1 cellular context compared by ENCODE assay signal in the genomic region with DNA sequence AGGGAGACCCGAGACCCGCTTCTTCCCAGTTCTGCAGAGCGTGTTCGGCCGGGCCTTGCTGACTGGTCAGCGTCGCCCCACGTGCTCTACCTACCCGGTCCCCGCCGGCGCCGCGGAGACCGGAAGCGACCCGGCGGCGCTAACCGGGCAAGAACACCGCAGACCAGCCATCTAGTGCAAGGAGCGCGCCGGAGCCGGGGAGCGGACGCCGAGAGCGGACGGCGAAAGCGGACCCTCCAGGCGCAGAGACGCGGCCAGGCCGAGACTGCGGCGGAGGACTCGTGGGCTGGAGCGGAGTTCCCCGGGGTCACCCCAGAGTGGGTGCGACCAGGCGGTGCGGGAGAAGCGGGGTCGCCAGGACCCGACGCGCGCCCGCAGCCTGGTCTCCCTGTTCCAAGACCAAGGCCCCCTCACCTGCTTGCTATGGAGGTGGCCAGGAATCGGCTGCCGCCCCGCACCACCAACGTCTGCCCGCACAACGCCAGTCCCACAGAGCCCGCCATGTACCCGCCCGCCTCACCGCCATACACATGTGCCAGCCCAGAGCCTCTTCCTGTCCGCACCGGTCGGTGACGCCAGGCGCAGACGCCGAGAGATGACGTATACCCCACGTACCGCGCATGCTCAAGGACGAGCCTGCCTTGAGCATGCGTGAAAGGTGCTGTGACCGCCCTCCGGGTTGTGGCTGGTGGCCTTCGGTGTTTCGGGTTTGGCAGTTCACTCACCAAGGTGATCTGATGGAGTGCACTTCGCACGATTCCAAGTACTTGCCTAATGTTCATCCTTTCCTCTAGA.
TF ChIP-seq lines count a peak whose summit lies in the region.

A gene with protein sequence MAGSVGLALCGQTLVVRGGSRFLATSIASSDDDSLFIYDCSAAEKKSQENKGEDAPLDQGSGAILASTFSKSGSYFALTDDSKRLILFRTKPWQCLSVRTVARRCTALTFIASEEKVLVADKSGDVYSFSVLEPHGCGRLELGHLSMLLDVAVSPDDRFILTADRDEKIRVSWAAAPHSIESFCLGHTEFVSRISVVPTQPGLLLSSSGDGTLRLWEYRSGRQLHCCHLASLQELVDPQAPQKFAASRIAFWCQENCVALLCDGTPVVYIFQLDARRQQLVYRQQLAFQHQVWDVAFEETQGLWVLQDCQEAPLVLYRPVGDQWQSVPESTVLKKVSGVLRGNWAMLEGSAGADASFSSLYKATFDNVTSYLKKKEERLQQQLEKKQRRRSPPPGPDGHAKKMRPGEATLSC (minus strand): TSS at position 547 of the 795 bp plus-strand sequence. CDS start 44 bp downstream, at position 503.

TF ChIP-seq in HepG2, 621 proteins besides CTCF, POLR2A, EP300 and RAD21 (continued from another document and continues in another):
- TF ChIP-seq, protein P1, sequence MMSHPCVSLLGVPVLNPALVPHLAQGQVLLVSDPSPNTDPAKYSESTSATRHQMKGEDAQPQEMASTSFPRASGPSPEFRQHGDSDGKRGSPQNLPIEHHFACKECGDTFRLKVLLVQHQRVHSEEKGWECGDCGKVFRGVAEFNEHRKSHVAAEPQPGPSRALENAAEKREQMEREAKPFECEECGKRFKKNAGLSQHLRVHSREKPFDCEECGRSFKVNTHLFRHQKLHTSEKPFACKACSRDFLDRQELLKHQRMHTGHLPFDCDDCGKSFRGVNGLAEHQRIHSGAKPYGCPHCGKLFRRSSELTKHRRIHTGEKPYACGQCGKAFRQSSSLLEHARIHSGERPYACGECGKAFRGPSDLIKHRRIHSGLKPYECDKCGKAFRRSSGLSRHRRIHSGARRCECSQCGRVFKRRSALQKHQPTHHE (CRISPR knock-in tag; IDR thresholded peaks at IDR 0.05; ENCODE audit: borderline replicate concordance): no peak
- peak; percentile 70 for TF ChIP-seq ZNF547 (CRISPR knock-in tag; IDR thresholded peaks at IDR 0.05)
- 0 out of 2 replicates have a peak, but pooled peaks have one; percentile 26 for TF ChIP-seq SSRP1 (CRISPR knock-in tag; IDR thresholded peaks at IDR 0.05)
- no peak for TF ChIP-seq NR3C1 (CRISPR knock-in tag; IDR thresholded peaks at IDR 0.05)
- TF ChIP-seq IRF2 (CRISPR knock-in tag; IDR thresholded peaks at IDR 0.05): peak; percentile 74
- TF ChIP-seq GATAD1 (CRISPR knock-in tag; IDR thresholded peaks at IDR 0.05): peak; percentile 99
- TF ChIP-seq, protein P2, sequence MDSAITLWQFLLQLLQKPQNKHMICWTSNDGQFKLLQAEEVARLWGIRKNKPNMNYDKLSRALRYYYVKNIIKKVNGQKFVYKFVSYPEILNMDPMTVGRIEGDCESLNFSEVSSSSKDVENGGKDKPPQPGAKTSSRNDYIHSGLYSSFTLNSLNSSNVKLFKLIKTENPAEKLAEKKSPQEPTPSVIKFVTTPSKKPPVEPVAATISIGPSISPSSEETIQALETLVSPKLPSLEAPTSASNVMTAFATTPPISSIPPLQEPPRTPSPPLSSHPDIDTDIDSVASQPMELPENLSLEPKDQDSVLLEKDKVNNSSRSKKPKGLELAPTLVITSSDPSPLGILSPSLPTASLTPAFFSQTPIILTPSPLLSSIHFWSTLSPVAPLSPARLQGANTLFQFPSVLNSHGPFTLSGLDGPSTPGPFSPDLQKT (CRISPR knock-in tag; IDR thresholded peaks at IDR 0.05; ENCODE audit: borderline replicate concordance): no peak
- TF ChIP-seq GABPA (IDR thresholded peaks at IDR 0.05; ENCODE audit: low read depth, low read length): peak; percentile 60
- peak; percentile 85 for TF ChIP-seq GABPA (CRISPR knock-in tag; IDR thresholded peaks at IDR 0.05; ENCODE audit: low read depth)
- peak; percentile 56; the same call in 1 of the 2 replicates for TF ChIP-seq RAD51 (IDR thresholded peaks at IDR 0.05; ENCODE audit: borderline replicate concordance)
- TF ChIP-seq, protein P3, sequence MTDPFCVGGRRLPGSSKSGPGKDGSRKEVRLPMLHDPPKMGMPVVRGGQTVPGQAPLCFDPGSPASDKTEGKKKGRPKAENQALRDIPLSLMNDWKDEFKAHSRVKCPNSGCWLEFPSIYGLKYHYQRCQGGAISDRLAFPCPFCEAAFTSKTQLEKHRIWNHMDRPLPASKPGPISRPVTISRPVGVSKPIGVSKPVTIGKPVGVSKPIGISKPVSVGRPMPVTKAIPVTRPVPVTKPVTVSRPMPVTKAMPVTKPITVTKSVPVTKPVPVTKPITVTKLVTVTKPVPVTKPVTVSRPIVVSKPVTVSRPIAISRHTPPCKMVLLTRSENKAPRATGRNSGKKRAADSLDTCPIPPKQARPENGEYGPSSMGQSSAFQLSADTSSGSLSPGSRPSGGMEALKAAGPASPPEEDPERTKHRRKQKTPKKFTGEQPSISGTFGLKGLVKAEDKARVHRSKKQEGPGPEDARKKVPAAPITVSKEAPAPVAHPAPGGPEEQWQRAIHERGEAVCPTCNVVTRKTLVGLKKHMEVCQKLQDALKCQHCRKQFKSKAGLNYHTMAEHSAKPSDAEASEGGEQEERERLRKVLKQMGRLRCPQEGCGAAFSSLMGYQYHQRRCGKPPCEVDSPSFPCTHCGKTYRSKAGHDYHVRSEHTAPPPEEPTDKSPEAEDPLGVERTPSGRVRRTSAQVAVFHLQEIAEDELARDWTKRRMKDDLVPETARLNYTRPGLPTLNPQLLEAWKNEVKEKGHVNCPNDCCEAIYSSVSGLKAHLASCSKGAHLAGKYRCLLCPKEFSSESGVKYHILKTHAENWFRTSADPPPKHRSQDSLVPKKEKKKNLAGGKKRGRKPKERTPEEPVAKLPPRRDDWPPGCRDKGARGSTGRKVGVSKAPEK (CRISPR knock-in tag; IDR thresholded peaks at IDR 0.05; ENCODE audit: borderline replicate concordance): 0 out of 2 replicates have a peak, but pooled peaks have one; percentile 10
- TF ChIP-seq, protein P4, sequence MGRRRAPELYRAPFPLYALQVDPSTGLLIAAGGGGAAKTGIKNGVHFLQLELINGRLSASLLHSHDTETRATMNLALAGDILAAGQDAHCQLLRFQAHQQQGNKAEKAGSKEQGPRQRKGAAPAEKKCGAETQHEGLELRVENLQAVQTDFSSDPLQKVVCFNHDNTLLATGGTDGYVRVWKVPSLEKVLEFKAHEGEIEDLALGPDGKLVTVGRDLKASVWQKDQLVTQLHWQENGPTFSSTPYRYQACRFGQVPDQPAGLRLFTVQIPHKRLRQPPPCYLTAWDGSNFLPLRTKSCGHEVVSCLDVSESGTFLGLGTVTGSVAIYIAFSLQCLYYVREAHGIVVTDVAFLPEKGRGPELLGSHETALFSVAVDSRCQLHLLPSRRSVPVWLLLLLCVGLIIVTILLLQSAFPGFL (CRISPR knock-in tag; IDR thresholded peaks at IDR 0.05): 0 out of 2 replicates have a peak, but pooled peaks have one; percentile 48
- TF ChIP-seq, protein P5, sequence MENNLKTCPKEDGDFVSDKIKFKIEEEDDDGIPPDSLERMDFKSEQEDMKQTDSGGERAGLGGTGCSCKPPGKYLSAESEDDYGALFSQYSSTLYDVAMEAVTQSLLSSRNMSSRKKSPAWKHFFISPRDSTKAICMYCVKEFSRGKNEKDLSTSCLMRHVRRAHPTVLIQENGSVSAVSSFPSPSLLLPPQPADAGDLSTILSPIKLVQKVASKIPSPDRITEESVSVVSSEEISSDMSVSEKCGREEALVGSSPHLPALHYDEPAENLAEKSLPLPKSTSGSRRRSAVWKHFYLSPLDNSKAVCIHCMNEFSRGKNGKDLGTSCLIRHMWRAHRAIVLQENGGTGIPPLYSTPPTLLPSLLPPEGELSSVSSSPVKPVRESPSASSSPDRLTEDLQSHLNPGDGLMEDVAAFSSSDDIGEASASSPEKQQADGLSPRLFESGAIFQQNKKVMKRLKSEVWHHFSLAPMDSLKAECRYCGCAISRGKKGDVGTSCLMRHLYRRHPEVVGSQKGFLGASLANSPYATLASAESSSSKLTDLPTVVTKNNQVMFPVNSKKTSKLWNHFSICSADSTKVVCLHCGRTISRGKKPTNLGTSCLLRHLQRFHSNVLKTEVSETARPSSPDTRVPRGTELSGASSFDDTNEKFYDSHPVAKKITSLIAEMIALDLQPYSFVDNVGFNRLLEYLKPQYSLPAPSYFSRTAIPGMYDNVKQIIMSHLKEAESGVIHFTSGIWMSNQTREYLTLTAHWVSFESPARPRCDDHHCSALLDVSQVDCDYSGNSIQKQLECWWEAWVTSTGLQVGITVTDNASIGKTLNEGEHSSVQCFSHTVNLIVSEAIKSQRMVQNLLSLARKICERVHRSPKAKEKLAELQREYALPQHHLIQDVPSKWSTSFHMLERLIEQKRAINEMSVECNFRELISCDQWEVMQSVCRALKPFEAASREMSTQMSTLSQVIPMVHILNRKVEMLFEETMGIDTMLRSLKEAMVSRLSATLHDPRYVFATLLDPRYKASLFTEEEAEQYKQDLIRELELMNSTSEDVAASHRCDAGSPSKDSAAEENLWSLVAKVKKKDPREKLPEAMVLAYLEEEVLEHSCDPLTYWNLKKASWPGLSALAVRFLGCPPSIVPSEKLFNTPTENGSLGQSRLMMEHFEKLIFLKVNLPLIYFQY (CRISPR knock-in tag; IDR thresholded peaks at IDR 0.05; ENCODE audit: borderline replicate concordance): no peak; the same call in 1 of the 2 replicates
- TF ChIP-seq ZNF3 (CRISPR knock-in tag; IDR thresholded peaks at IDR 0.05): no peak
- no peak; the same call in 1 of the 2 replicates for TF ChIP-seq GATAD2A (CRISPR knock-in tag; IDR thresholded peaks at IDR 0.05)
- peak; percentile 85 for TF ChIP-seq ZNF350 (CRISPR knock-in tag; IDR thresholded peaks at IDR 0.05; ENCODE audit: borderline replicate concordance, low read depth)
- peak; percentile 21 for TF ChIP-seq ZEB1 (IDR thresholded peaks at IDR 0.05; ENCODE audit: insufficient replicate concordance, low read depth)
- TF ChIP-seq ZNF343 (CRISPR knock-in tag; IDR thresholded peaks at IDR 0.05): peak; percentile 91
- TF ChIP-seq, protein P6, sequence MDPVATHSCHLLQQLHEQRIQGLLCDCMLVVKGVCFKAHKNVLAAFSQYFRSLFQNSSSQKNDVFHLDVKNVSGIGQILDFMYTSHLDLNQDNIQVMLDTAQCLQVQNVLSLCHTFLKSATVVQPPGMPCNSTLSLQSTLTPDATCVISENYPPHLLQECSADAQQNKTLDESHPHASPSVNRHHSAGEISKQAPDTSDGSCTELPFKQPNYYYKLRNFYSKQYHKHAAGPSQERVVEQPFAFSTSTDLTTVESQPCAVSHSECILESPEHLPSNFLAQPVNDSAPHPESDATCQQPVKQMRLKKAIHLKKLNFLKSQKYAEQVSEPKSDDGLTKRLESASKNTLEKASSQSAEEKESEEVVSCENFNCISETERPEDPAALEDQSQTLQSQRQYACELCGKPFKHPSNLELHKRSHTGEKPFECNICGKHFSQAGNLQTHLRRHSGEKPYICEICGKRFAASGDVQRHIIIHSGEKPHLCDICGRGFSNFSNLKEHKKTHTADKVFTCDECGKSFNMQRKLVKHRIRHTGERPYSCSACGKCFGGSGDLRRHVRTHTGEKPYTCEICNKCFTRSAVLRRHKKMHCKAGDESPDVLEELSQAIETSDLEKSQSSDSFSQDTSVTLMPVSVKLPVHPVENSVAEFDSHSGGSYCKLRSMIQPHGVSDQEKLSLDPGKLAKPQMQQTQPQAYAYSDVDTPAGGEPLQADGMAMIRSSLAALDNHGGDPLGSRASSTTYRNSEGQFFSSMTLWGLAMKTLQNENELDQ (CRISPR knock-in tag; IDR thresholded peaks at IDR 0.05; ENCODE audit: borderline replicate concordance): no peak
- TF ChIP-seq NBN (conservative IDR thresholded peaks at IDR 0.05): no peak
- TF ChIP-seq SALL2 (CRISPR knock-in tag; IDR thresholded peaks at IDR 0.05): peak; percentile 49; the same call in 1 of the 2 replicates
- peak; percentile 75 for TF ChIP-seq TGIF2 (CRISPR knock-in tag; IDR thresholded peaks at IDR 0.05)
- 0 out of 2 replicates have a peak, but pooled peaks have one; percentile 42 for TF ChIP-seq ZNF337 (CRISPR knock-in tag; IDR thresholded peaks at IDR 0.05; ENCODE audit: borderline replicate concordance, low read depth)
- TF ChIP-seq ZNF205 (CRISPR knock-in tag; IDR thresholded peaks at IDR 0.05): no peak
- 0 out of 2 replicates have a peak, but pooled peaks have one; percentile 57 for TF ChIP-seq ZSCAN20 (CRISPR knock-in tag; IDR thresholded peaks at IDR 0.05; ENCODE audit: borderline replicate concordance)
- no peak for TF ChIP-seq MEF2D (CRISPR knock-in tag; IDR thresholded peaks at IDR 0.05)
- TF ChIP-seq SRSF1 (optimal IDR thresholded peaks at IDR 0.05; ENCODE audit: low read depth, low read length): peak; percentile 89
- peak; percentile 78 for TF ChIP-seq SAFB2 (CRISPR knock-in tag; IDR thresholded peaks at IDR 0.05; ENCODE audit: borderline replicate concordance, low read depth)
- 0 out of 2 replicates have a peak, but pooled peaks have one; percentile 21 for TF ChIP-seq FOXO1 (CRISPR knock-in tag; IDR thresholded peaks at IDR 0.05)
- 0 out of 2 replicates have a peak, but pooled peaks have one; percentile 21 for TF ChIP-seq SOX13 (IDR thresholded peaks at IDR 0.05)
- TF ChIP-seq SOX13 (CRISPR knock-in tag; conservative IDR thresholded peaks at IDR 0.05 in 1 of 2, IDR thresholded peaks at IDR 0.05 in 1 of 2): no peak
- no peak for TF ChIP-seq TRIM24 (CRISPR knock-in tag; IDR thresholded peaks at IDR 0.05)
- TF ChIP-seq, protein P7, sequence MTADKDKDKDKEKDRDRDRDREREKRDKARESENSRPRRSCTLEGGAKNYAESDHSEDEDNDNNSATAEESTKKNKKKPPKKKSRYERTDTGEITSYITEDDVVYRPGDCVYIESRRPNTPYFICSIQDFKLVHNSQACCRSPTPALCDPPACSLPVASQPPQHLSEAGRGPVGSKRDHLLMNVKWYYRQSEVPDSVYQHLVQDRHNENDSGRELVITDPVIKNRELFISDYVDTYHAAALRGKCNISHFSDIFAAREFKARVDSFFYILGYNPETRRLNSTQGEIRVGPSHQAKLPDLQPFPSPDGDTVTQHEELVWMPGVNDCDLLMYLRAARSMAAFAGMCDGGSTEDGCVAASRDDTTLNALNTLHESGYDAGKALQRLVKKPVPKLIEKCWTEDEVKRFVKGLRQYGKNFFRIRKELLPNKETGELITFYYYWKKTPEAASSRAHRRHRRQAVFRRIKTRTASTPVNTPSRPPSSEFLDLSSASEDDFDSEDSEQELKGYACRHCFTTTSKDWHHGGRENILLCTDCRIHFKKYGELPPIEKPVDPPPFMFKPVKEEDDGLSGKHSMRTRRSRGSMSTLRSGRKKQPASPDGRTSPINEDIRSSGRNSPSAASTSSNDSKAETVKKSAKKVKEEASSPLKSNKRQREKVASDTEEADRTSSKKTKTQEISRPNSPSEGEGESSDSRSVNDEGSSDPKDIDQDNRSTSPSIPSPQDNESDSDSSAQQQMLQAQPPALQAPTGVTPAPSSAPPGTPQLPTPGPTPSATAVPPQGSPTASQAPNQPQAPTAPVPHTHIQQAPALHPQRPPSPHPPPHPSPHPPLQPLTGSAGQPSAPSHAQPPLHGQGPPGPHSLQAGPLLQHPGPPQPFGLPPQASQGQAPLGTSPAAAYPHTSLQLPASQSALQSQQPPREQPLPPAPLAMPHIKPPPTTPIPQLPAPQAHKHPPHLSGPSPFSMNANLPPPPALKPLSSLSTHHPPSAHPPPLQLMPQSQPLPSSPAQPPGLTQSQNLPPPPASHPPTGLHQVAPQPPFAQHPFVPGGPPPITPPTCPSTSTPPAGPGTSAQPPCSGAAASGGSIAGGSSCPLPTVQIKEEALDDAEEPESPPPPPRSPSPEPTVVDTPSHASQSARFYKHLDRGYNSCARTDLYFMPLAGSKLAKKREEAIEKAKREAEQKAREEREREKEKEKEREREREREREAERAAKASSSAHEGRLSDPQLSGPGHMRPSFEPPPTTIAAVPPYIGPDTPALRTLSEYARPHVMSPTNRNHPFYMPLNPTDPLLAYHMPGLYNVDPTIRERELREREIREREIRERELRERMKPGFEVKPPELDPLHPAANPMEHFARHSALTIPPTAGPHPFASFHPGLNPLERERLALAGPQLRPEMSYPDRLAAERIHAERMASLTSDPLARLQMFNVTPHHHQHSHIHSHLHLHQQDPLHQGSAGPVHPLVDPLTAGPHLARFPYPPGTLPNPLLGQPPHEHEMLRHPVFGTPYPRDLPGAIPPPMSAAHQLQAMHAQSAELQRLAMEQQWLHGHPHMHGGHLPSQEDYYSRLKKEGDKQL (CRISPR knock-in tag; IDR thresholded peaks at IDR 0.05; ENCODE audit: low read depth): no peak
- TF ChIP-seq TARDBP (CRISPR knock-in tag; IDR thresholded peaks at IDR 0.05): peak; percentile 49; the same call in 1 of the 2 replicates
- no peak for TF ChIP-seq PCBP2 (optimal IDR thresholded peaks at IDR 0.05; ENCODE audit: low read depth, low read length, poor library complexity, severe bottlenecking)
- TF ChIP-seq HIVEP1 (CRISPR knock-in tag; IDR thresholded peaks at IDR 0.05): peak; percentile 25; the same call in 1 of the 2 replicates
